ENCODE assay signal across 15 cellular contexts in genomic region chr2:221420245-221420644, GRCh38.
DNase-seq lines count a peak whose midpoint lies in the region; ATAC-seq, FAIRE-seq and TF ChIP-seq lines count a peak whose summit lies in the region.
"Had no signal": no experiment of that assay in that cellular context is flagged by ENCODE, and none has a peak within 500 bp of the region (broad histone marks: within the 10 kb centered on the region; RNA-seq: fewer than 3 reads in every experiment).

No MANE protein-coding gene starts in this region.

- POLR2A ChIA-PET in K562 (lab: Yijun Ruan, JAX) = no interaction called here

- H3K9ac ChIP-seq in K562 (ENCODE audit: insufficient read depth in 1 of 2, low read depth in 2 of 2, low read length in 2 of 2) = no peak overlapping the region

- H3K27me3 ChIP-seq in heart right ventricle (no peaks in the 10 kb centered on the region), K562 (ENCODE audit: control insufficient read depth in 2 of 2, insufficient read depth in 2 of 2, low read length in 2 of 2) (no peaks in the 10 kb centered on the region)
- H3K27me3 ChIP-seq: upper lobe of left lung had no signal

- CTCF ChIA-PET in K562 (lab: Yijun Ruan, JAX; ENCODE audit: low intra/inter-chr PET ratio) = no interaction called here

- peaks cover 0 to 41% (median 0%) of the 10 kb centered on the region in 9 donors for H3K36me3 ChIP-seq in heart right ventricle
- no peaks in the 10 kb centered on the region for H3K36me3 ChIP-seq in K562 (ENCODE audit: control insufficient read depth, insufficient read depth, low read length)

- peak overlapping the region; percentile 36 for H3K4me3 Mint-ChIP-seq in stimulated activated effector memory CD8-positive, alpha-beta T cell treated with anti-CD3 and anti-CD28 coated beads, Interleukin-12 subunit alpha, Interleukin-12 subunit beta, amount 100 ng/mL, for 72 hours
- H3K4me3 Mint-ChIP-seq: H9, mesothelial cell of epicardium had no signal

- WGBS in heart right ventricle, 2 donors = 46 to 47% methylated on average over 7 of the region's 7 CpGs
- 2% methylated on average over 7 of the region's 7 CpGs for WGBS in K562 (ENCODE audit: insufficient coverage, low coverage, missing lambda C conversion rate)

- no peak for TF ChIP-seq POLR2A in K562 (conservative IDR thresholded peaks at IDR 0.05)

- H3K9me3 ChIP-seq in heart right ventricle (no peaks in the 10 kb centered on the region), K562 (replicated peaks; ENCODE audit: control insufficient read depth, insufficient read depth, low read depth, low read length) (no peaks in the 10 kb centered on the region)
- H3K9me3 ChIP-seq: upper lobe of left lung had no signal

- no peaks in the 10 kb centered on the region for H3K9me1 ChIP-seq in K562 (ENCODE audit: control insufficient read depth, insufficient read depth, low read length)

- in situ Hi-C loops in K562 (cut with MboI) = no loop called here

- H3K79me2 ChIP-seq in K562 (ENCODE audit: control insufficient read depth, insufficient read depth, low read length) = no peaks in the 10 kb centered on the region

- H3K4me1 ChIP-seq in heart right ventricle = peaks cover 0 to 29% (median 5%) of the 10 kb centered on the region in 9 donors
- H3K4me1 ChIP-seq in K562 (replicated peaks in 1 of 2; ENCODE audit: control insufficient read depth in 2 of 2, insufficient read depth in 2 of 2, low read length in 2 of 2) = no peaks in the 10 kb centered on the region

- H3K27ac ChIP-seq in heart right ventricle = no peak overlapping the region
- 0 out of 3 replicates have a peak overlapping the region, but pooled peaks have one; percentile 11 for H3K27ac ChIP-seq in K562 (ENCODE audit: extremely low read depth, low read depth, low read length)
- H3K27ac ChIP-seq: upper lobe of left lung had no signal

- H4K20me1 ChIP-seq in K562 (replicated peaks; ENCODE audit: control insufficient read depth, insufficient read depth, low read length) = no peaks in the 10 kb centered on the region

- no peak for TF ChIP-seq RAD21 in K562 (CRISPR knock-in tag; conservative IDR thresholded peaks at IDR 0.05 in 1 of 2, IDR thresholded peaks at IDR 0.05 in 1 of 2)

- no peak for TF ChIP-seq EP300 in K562 (IDR thresholded peaks at IDR 0.05; ENCODE audit: low read length)

- H3K4me2 ChIP-seq in K562 (ENCODE audit: insufficient read depth, low read length) = no peak overlapping the region

- ATAC-seq in heart right ventricle = peak in 6 of 8 donors; percentile 41 to 63 (median 52)
- ATAC-seq in Right ventricle myocardium superior (ENCODE audit: poor library complexity) = no peak
- no peak for ATAC-seq in K562
- ATAC-seq in stimulated activated effector memory CD8-positive, alpha-beta T cell treated with anti-CD3 and anti-CD28 coated beads, Interleukin-12 subunit alpha, Interleukin-12 subunit beta, amount 100 ng/mL, for 72 hours = no peak
- ATAC-seq in HG03135 (IDR thresholded peaks at IDR 0.05; ENCODE audit: unreplicated experiment) = no peak

- no peak overlapping the region for H3K4me3 ChIP-seq in heart right ventricle
- no peak overlapping the region for H3K4me3 ChIP-seq in K562
- H3K4me3 ChIP-seq: upper lobe of left lung had no signal

- TF ChIP-seq CTCF in heart right ventricle (IDR thresholded peaks at IDR 0.05) (no peak), K562 (IDR thresholded peaks at IDR 0.05 in 2 of 3, conservative IDR thresholded peaks at IDR 0.05 in 1 of 3; ENCODE audit: insufficient read depth in 2 of 3, low read depth in 1 of 3, low read length in 3 of 3) (no peak)

- H3K27ac Mint-ChIP-seq in stimulated activated effector memory CD8-positive, alpha-beta T cell treated with anti-CD3 and anti-CD28 coated beads, Interleukin-12 subunit alpha, Interleukin-12 subunit beta, amount 100 ng/mL, for 72 hours = peak overlapping the region; percentile 85
- H3K27ac Mint-ChIP-seq: H9, mesothelial cell of epicardium had no signal

- peaks cover 10% of the 10 kb centered on the region for H3K4me1 Mint-ChIP-seq in stimulated activated effector memory CD8-positive, alpha-beta T cell treated with anti-CD3 and anti-CD28 coated beads, Interleukin-12 subunit alpha, Interleukin-12 subunit beta, amount 100 ng/mL, for 72 hours

- intact Hi-C loops in heart right ventricle (cut with DNase I) = loop anchor here in 3 of 10 donors (5.0 to 10.0 kb wide), 6 partner anchors 97 to 735 kb away; partner anchors contain the start of gene EPHA4 (in 1 of the 3)
- intact Hi-C loops in Right ventricle myocardium superior (cut with DNase I) = no loop called here
- intact Hi-C loops in K562 (cut with micrococcal nuclease) = no loop called here

- no peak for FAIRE-seq in K562 (lab: Jason Lieb, UNC)

- no TSS peak for BruUV-seq in K562 (replicated peaks; lab: Mats Ljungman, UMichigan)

- DNase-seq in heart right ventricle = peak in 1 of 2 donors; percentile 20
- no peak for DNase-seq in Right ventricle myocardium superior
- DNase-seq in KG1 (lab: John Stamatoyannopoulos, UW) = peak; percentile 27
- peak in 1 of 4 experiments; percentile 18 for DNase-seq in K562 (ENCODE audit: extremely low read depth in 1 of 4, low spot score in 3 of 4)
- DNase-seq in stimulated activated effector memory CD8-positive, alpha-beta T cell treated with anti-CD3 and anti-CD28 coated beads, Interleukin-12 subunit alpha, Interleukin-12 subunit beta, amount 100 ng/mL, for 72 hours (ENCODE audit: low spot score in 2 of 2) = no peak
- no peak for DNase-seq in HK-2 (ENCODE audit: unreplicated experiment)
- no peak for DNase-seq in cerebellar cortex (ENCODE audit: low spot score)
- DNase-seq: activated CD8-positive, alpha-beta memory T cell treated with anti-CD3 and anti-CD28 coated beads for 24 hours; H9; islet precursor cell; NCI-H1048; occipital lobe had no signal

- H3K9me3 Mint-ChIP-seq in stimulated activated effector memory CD8-positive, alpha-beta T cell treated with anti-CD3 and anti-CD28 coated beads, Interleukin-12 subunit alpha, Interleukin-12 subunit beta, amount 100 ng/mL, for 72 hours = no peaks in the 10 kb centered on the region
- H3K9me3 Mint-ChIP-seq: H9, mesothelial cell of epicardium had no signal

- H3K36me3 Mint-ChIP-seq in stimulated activated effector memory CD8-positive, alpha-beta T cell treated with anti-CD3 and anti-CD28 coated beads, Interleukin-12 subunit alpha, Interleukin-12 subunit beta, amount 100 ng/mL, for 72 hours = peaks cover 7% of the 10 kb centered on the region

- H2AFZ ChIP-seq in K562 (ENCODE audit: low read depth, low read length) = no peak overlapping the region

TF ChIP-seq in K562, 482 proteins besides CTCF, POLR2A, EP300 and RAD21 (continues in another document):
- no peak for TF ChIP-seq YY1 (IDR thresholded peaks at IDR 0.05; ENCODE audit: borderline replicate concordance in 1 of 3, control insufficient read depth in 1 of 3, extremely low read depth in 1 of 3, insufficient read depth in 3 of 3, insufficient read length in 1 of 3, insufficient replicate concordance in 2 of 3, low read depth in 1 of 3, low read length in 2 of 3)
- no peak for TF ChIP-seq XRCC5 (IDR thresholded peaks at IDR 0.05; ENCODE audit: low read depth, low read length)
- TF ChIP-seq ILK (tag; IDR thresholded peaks at IDR 0.05; ENCODE audit: borderline replicate concordance, low read depth) = no peak
- TF ChIP-seq MEF2A (IDR thresholded peaks at IDR 0.05; ENCODE audit: control insufficient read depth, low read depth, low read length) = no peak

Comparison
In these comparisons a context has a peak if more than half of its experiments do, and no peak if none do; other contexts are left out.
1. ATAC-seq: peak in heart right ventricle (6 of 8); none in Right ventricle myocardium superior (single experiment), K562 (single experiment), stimulated activated effector memory CD8-positive, alpha-beta T cell treated with anti-CD3 and anti-CD28 coated beads, Interleukin-12 subunit alpha, Interleukin-12 subunit beta, amount 100 ng/mL, for 72 hours (single experiment) and HG03135 (single experiment).